10 cellular contexts compared by ENCODE assay signal in the genomic region with DNA sequence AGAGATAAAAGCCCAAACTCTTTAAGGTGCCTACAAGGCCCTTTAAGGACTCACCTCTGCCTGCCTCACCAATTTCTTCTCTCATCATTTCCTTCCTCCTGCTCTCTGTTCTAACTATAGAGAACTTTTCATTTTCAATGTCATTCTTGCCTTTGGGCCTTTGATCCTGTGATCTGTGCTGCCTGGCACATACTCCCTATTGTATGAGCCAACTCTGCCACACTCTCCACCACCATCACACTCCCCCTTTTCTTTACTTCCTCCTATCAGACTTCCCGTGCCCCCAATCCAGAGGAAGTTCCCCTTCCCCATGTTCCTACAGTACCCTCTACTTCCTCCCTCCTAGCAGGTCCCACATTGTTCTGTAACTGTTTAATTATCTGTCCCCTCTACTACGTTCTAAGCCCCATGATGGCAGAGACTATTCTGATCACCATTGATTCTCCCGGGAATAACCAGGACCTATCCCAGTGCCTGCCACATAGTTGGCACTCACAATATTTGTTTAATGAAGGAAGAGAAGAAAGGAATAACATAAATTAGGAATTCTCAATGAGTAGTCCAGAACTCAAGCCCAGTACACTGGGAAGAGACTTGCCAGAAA. TPM values are rescaled to one million over a fixed set of nuclear protein-coding genes. Genes with fewer than 3 reads are reported as not detected.
DNase-seq lines count a peak whose midpoint lies in the region; ATAC-seq and TF ChIP-seq lines count a peak whose summit lies in the region.
"Had no signal": no experiment of that assay in that cellular context is flagged by ENCODE, and none has a peak within 500 bp of the region (broad histone marks: within the 10 kb centered on the region; RNA-seq: fewer than 3 reads in every experiment).

No MANE protein-coding gene starts in this region.

- TF ChIP-seq POLR2A in heart left ventricle (IDR thresholded peaks at IDR 0.05) = no peak

- H3K27ac ChIP-seq in heart left ventricle (peak overlapping the region in 11 of 12 donors; percentile 2 to 83 (median 71)), lower lobe of right lung (peak overlapping the region; percentile 22), upper lobe of right lung (peak overlapping the region; percentile 52)

- H3K4me3 ChIP-seq in heart left ventricle (no peak overlapping the region), lower lobe of right lung (no peak overlapping the region), upper lobe of right lung (no peak overlapping the region)

- H3K4me3 Mint-ChIP-seq in activated T-helper 1 cell treated with anti-CD3 and anti-CD28 coated beads, Interleukin-12 subunit alpha, Interleukin-12 subunit beta, Interleukin-2, Interleukin-4 antibody, amounts not matched to agents 30 ng/mL and 10 ng/mL and 1 ng/mL, durations not matched to agents 14 hours and 24 hours and 36 hours = peak overlapping the region; percentile 72

- H3K36me3 ChIP-seq in heart left ventricle (no peaks in the 10 kb centered on the region), lower lobe of right lung (no peaks in the 10 kb centered on the region), upper lobe of right lung (no peaks in the 10 kb centered on the region)

- H3K27ac Mint-ChIP-seq in activated T-helper 1 cell treated with anti-CD3 and anti-CD28 coated beads, Interleukin-12 subunit alpha, Interleukin-12 subunit beta, Interleukin-2, Interleukin-4 antibody, amounts not matched to agents 30 ng/mL and 10 ng/mL and 1 ng/mL, durations not matched to agents 14 hours and 24 hours and 36 hours = peak overlapping the region; percentile 89

- no peaks in the 10 kb centered on the region for H3K9me3 ChIP-seq in heart left ventricle
- no peaks in the 10 kb centered on the region for H3K9me3 ChIP-seq in lower lobe of right lung
- no peaks in the 10 kb centered on the region for H3K9me3 ChIP-seq in upper lobe of right lung

- intact Hi-C loops in heart left ventricle (cut with DNase I) = no loop called here
- intact Hi-C loops in Right ventricle myocardium inferior (cut with DNase I) = no loop called here
- intact Hi-C loops in activated T-helper 1 cell treated with anti-CD3 and anti-CD28 coated beads, Interleukin-12 subunit alpha, Interleukin-12 subunit beta, Interleukin-2, Interleukin-4 antibody, amounts not matched to agents 30 ng/mL and 10 ng/mL and 1 ng/mL, durations not matched to agents 14 hours and 24 hours and 36 hours (cut with micrococcal nuclease) = no loop called here
- intact Hi-C loops in lower lobe of right lung (cut with DNase I) = no loop called here
- intact Hi-C loops in upper lobe of right lung (cut with DNase I) = no loop called here

- no peaks in the 10 kb centered on the region for H3K9me3 Mint-ChIP-seq in activated T-helper 1 cell treated with anti-CD3 and anti-CD28 coated beads, Interleukin-12 subunit alpha, Interleukin-12 subunit beta, Interleukin-2, Interleukin-4 antibody, amounts not matched to agents 30 ng/mL and 10 ng/mL and 1 ng/mL, durations not matched to agents 14 hours and 24 hours and 36 hours

- ATAC-seq in heart left ventricle = peak in 1 of 4 donors; percentile 5
- ATAC-seq in Right ventricle myocardium inferior = no peak
- no peak for ATAC-seq in lower lobe of right lung
- peak; percentile 15 for ATAC-seq in upper lobe of right lung

- TF ChIP-seq CTCF in heart left ventricle (IDR thresholded peaks at IDR 0.05) = no peak
- TF ChIP-seq CTCF in lower lobe of right lung (IDR thresholded peaks at IDR 0.05) = no peak
- no peak for TF ChIP-seq CTCF in upper lobe of right lung (IDR thresholded peaks at IDR 0.05)

- DNase-seq in heart left ventricle = no peak
- DNase-seq in Right ventricle myocardium inferior (ENCODE audit: missing footprints) = no peak
- no peak for DNase-seq in activated T-helper 1 cell treated with anti-CD3 and anti-CD28 coated beads, Interleukin-12 subunit alpha, Interleukin-12 subunit beta, Interleukin-2, Interleukin-4 antibody, amounts not matched to agents 30 ng/mL and 10 ng/mL and 1 ng/mL, durations not matched to agents 14 hours and 24 hours and 36 hours (ENCODE audit: low spot score)
- DNase-seq in lower lobe of right lung = no peak
- DNase-seq in upper lobe of right lung = no peak
- no peak for DNase-seq in OCI-M2 (lab: John Stamatoyannopoulos, UW; ENCODE audit: unreplicated experiment)
- no peak for DNase-seq in Kasumi-1 (lab: John Stamatoyannopoulos, UW)
- DNase-seq in activated CD4-positive, CD25-positive, alpha-beta regulatory T cell treated with anti-CD3 and anti-CD28 coated beads, Interleukin-2, amount 50 U/mL, for 72 hours = no peak
- DNase-seq: NK-92 treated with Interleukin-12 subunit alpha and Interleukin-12 subunit beta, amount 100 ng/mL, for 24 hours; nucleus accumbens had no signal

- H3K4me1 ChIP-seq in heart left ventricle = peaks cover 0 to 80% (median 64%) of the 10 kb centered on the region in 12 donors
- H3K4me1 ChIP-seq in lower lobe of right lung = peaks cover 55% of the 10 kb centered on the region
- peaks cover 38% of the 10 kb centered on the region for H3K4me1 ChIP-seq in upper lobe of right lung

- peaks cover 95% of the 10 kb centered on the region for H3K4me1 Mint-ChIP-seq in activated T-helper 1 cell treated with anti-CD3 and anti-CD28 coated beads, Interleukin-12 subunit alpha, Interleukin-12 subunit beta, Interleukin-2, Interleukin-4 antibody, amounts not matched to agents 30 ng/mL and 10 ng/mL and 1 ng/mL, durations not matched to agents 14 hours and 24 hours and 36 hours (ENCODE audit: low read depth)

- H3K27me3 ChIP-seq in heart left ventricle (no peaks in the 10 kb centered on the region), lower lobe of right lung (ENCODE audit: low read depth) (no peaks in the 10 kb centered on the region), upper lobe of right lung (no peaks in the 10 kb centered on the region)

- 47 to 60% (median 53%) methylated on average over 3 of the region's 3 CpGs for WGBS in heart left ventricle, 4 donors

- H3K36me3 Mint-ChIP-seq in activated T-helper 1 cell treated with anti-CD3 and anti-CD28 coated beads, Interleukin-12 subunit alpha, Interleukin-12 subunit beta, Interleukin-2, Interleukin-4 antibody, amounts not matched to agents 30 ng/mL and 10 ng/mL and 1 ng/mL, durations not matched to agents 14 hours and 24 hours and 36 hours (ENCODE audit: low read depth) = peaks cover 74% of the 10 kb centered on the region

- no peaks in the 10 kb centered on the region for H3K27me3 Mint-ChIP-seq in activated T-helper 1 cell treated with anti-CD3 and anti-CD28 coated beads, Interleukin-12 subunit alpha, Interleukin-12 subunit beta, Interleukin-2, Interleukin-4 antibody, amounts not matched to agents 30 ng/mL and 10 ng/mL and 1 ng/mL, durations not matched to agents 14 hours and 24 hours and 36 hours (ENCODE audit: insufficient read depth)

RNA-seq across cellular contexts. Expression of a gene that starts 27.6 kb away (rescaled TPM):
- total RNA-seq in heart left ventricle = 10 to 100 TPM in 7 of 9 donors, 1 to 10 TPM in 2; 6.5 to 47.6 (median 19.0) TPM
- polyA plus RNA-seq in heart left ventricle = 10 to 100 TPM in 1 of 2 donors, 1 to 10 TPM in 1; 7.5 to 29.2 TPM
- total RNA-seq in Right ventricle myocardium inferior = 11.3 TPM
- total RNA-seq in activated T-helper 1 cell treated with anti-CD3 and anti-CD28 coated beads, Interleukin-12 subunit alpha, Interleukin-12 subunit beta, Interleukin-2, Interleukin-4 antibody, amounts not matched to agents 30 ng/mL and 10 ng/mL and 1 ng/mL, durations not matched to agents 14 hours and 24 hours and 36 hours = 341 and 348 TPM in 2 replicates
- total RNA-seq in lower lobe of right lung = 12.0 TPM
- 10.6 TPM for total RNA-seq in upper lobe of right lung
